Comparison of ENCODE assay signal across 1 cellular context in genomic region chr12:70876952-70877351, GRCh38.
TF ChIP-seq lines count a peak whose summit lies in the region.

No MANE protein-coding gene starts in this region.

TF ChIP-seq in HepG2, 621 proteins besides CTCF, POLR2A, EP300 and RAD21:
- no peak for TF ChIP-seq ZNF274 (CRISPR knock-in tag; IDR thresholded peaks at IDR 0.05)
- no peak for TF ChIP-seq ZBTB44 (CRISPR knock-in tag; IDR thresholded peaks at IDR 0.05)
- TF ChIP-seq ZMAT3 (CRISPR knock-in tag; conservative IDR thresholded peaks at IDR 0.05): no peak
- no peak for TF ChIP-seq HOMEZ (CRISPR knock-in tag; IDR thresholded peaks at IDR 0.05; ENCODE audit: low read depth)
- no peak for TF ChIP-seq ZNF253 (CRISPR knock-in tag; IDR thresholded peaks at IDR 0.05; ENCODE audit: borderline replicate concordance)
- no peak for TF ChIP-seq TAF15 (IDR thresholded peaks at IDR 0.05; ENCODE audit: low read depth, low read length, poor library complexity, severe bottlenecking)
- no peak for TF ChIP-seq TCF12 (IDR thresholded peaks at IDR 0.05)
- no peak for TF ChIP-seq TCF12 (CRISPR knock-in tag; IDR thresholded peaks at IDR 0.05)
- TF ChIP-seq ZNF674 (CRISPR knock-in tag; IDR thresholded peaks at IDR 0.05; ENCODE audit: low read depth): no peak
- no peak for TF ChIP-seq PRDM10 (CRISPR knock-in tag; IDR thresholded peaks at IDR 0.05; ENCODE audit: low read depth)
- no peak for TF ChIP-seq STAG1 (CRISPR knock-in tag; IDR thresholded peaks at IDR 0.05)
- no peak for TF ChIP-seq ZNF318 (CRISPR knock-in tag; IDR thresholded peaks at IDR 0.05)
- TF ChIP-seq ZNF710 (CRISPR knock-in tag; IDR thresholded peaks at IDR 0.05; ENCODE audit: borderline replicate concordance): no peak
